ENCODE assay signal across 19 cellular contexts in the genomic region with DNA sequence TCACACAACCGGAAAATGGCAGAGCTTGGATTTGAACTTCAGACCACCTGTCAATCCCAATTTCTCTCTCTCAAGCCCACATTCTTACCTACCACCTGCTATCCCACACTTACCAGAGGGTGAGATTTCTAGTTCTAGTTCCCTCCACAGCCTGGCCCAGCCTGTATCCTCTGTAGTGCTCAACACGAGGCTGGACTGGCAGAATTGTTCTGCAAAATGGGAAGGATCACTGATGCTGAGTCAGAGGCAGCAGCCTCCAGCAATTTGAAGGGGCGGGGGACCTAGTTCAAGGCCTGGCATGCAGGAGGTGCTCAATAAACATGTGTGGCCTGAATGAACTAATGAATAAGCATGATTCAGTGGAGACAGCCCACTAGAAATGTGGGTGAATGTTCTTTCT. TPM values are rescaled to one million over a fixed set of nuclear protein-coding genes. Genes with fewer than 3 reads are reported as not detected.
DNase-seq lines count a peak whose midpoint lies in the region; ATAC-seq, FAIRE-seq and TF ChIP-seq lines count a peak whose summit lies in the region.
"Had no signal": no experiment of that assay in that cellular context is flagged by ENCODE, and none has a peak within 500 bp of the region (broad histone marks: within the 10 kb centered on the region; RNA-seq: fewer than 3 reads in every experiment).

No MANE protein-coding gene starts in this region.

- BruUV-seq in PC-3 (replicated peaks; lab: Mats Ljungman, UMichigan) (no TSS peak), OCI-LY7 (replicated peaks; lab: Mats Ljungman, UMichigan) (no TSS peak)

- H3K4me3 ChIP-seq in GM23338 (no peak overlapping the region), PC-3 (ENCODE audit: low read length) (no peak overlapping the region), bronchial epithelial cell (ENCODE audit: low read depth, low read length) (no peak overlapping the region), OCI-LY7 (ENCODE audit: low read depth, low read length, poor library complexity, severe bottlenecking) (no peak overlapping the region)
- H3K4me3 ChIP-seq: ascending aorta, left lung had no signal

- no peak overlapping the region for H3K4me3 Mint-ChIP-seq in GM23338
- H3K4me3 Mint-ChIP-seq: activated CD4-positive, alpha-beta memory T cell treated with anti-CD3 and anti-CD28 coated beads, Interleukin-2, amount 10 ng/mL, durations not matched to agents 7 days and 5 days; naive B cell; stimulated activated effector memory CD8-positive, alpha-beta T cell treated with anti-CD3 and anti-CD28 coated beads, Interleukin-12 subunit alpha, Interleukin-12 subunit beta, amount 100 ng/mL, for 72 hours; T-helper 2 cell treated with Interferon-gamma antibody and Interleukin-4, amounts not matched to agents 5 μg/mL and 100 μg/mL, for 36 hours had no signal

- peak overlapping the region; percentile 31; the same call in 1 of the 2 replicates for H3K27ac Mint-ChIP-seq in GM23338
- H3K27ac Mint-ChIP-seq: activated CD4-positive, alpha-beta memory T cell treated with anti-CD3 and anti-CD28 coated beads, Interleukin-2, amount 10 ng/mL, durations not matched to agents 7 days and 5 days; activated T-helper 2 cell treated with anti-CD3 and anti-CD28 coated beads, Interferon-gamma antibody, Interleukin-2, Interleukin-4, amounts not matched to agents 10 μg/mL and 5 μg/mL and 100 μg/mL, durations not matched to agents 14 hours and 24 hours and 36 hours; stimulated activated effector memory CD8-positive, alpha-beta T cell treated with anti-CD3 and anti-CD28 coated beads, Interleukin-12 subunit alpha, Interleukin-12 subunit beta, amount 100 ng/mL, for 72 hours; T-helper 2 cell treated with Interferon-gamma antibody and Interleukin-4, amounts not matched to agents 5 μg/mL and 100 μg/mL, for 36 hours had no signal

- H3K27ac ChIP-seq in GM23338 (ENCODE audit: low read depth) (no peak overlapping the region), PC-3 (ENCODE audit: low read length) (0 out of 2 replicates have a peak overlapping the region, but pooled peaks have one; percentile 2), OCI-LY7 (ENCODE audit: low read depth, low read length, poor library complexity, severe bottlenecking) (no peak overlapping the region)
- H3K27ac ChIP-seq: ascending aorta, left lung had no signal

- H2AFZ ChIP-seq in GM23338 (no peak overlapping the region), PC-3 (ENCODE audit: low read length) (no peak overlapping the region), OCI-LY7 (ENCODE audit: low read length) (no peak overlapping the region)

- intact Hi-C loops in PC-3 (cut with micrococcal nuclease) (no loop called here), OCI-LY7 (cut with micrococcal nuclease; ENCODE audit: unreplicated experiment) (no loop called here)

- H3K27me3 ChIP-seq in GM23338 (ENCODE audit: insufficient read depth) (no peaks in the 10 kb centered on the region), PC-3 (ENCODE audit: low read length) (no peaks in the 10 kb centered on the region), bronchial epithelial cell (ENCODE audit: control insufficient read depth, insufficient read depth, low read length) (no peaks in the 10 kb centered on the region)
- H3K27me3 ChIP-seq: ascending aorta had no signal

- H3K79me2 ChIP-seq in GM23338 (replicated peaks; ENCODE audit: insufficient read depth) (no peaks in the 10 kb centered on the region), PC-3 (ENCODE audit: low read length) (no peaks in the 10 kb centered on the region), OCI-LY7 (ENCODE audit: insufficient read depth, low read depth, low read length) (no peaks in the 10 kb centered on the region)

- no peaks in the 10 kb centered on the region for H3K36me3 Mint-ChIP-seq in GM23338 (ENCODE audit: low read depth)
- H3K36me3 Mint-ChIP-seq: naive B cell; stimulated activated effector memory CD8-positive, alpha-beta T cell treated with anti-CD3 and anti-CD28 coated beads, Interleukin-12 subunit alpha, Interleukin-12 subunit beta, amount 100 ng/mL, for 72 hours had no signal

- ATAC-seq in GM23338 (no peak), PC-3 (peak; percentile 84), HG03439 (IDR thresholded peaks at IDR 0.05; ENCODE audit: unreplicated experiment) (no peak)
- ATAC-seq: left lung; stimulated activated effector memory CD8-positive, alpha-beta T cell treated with anti-CD3 and anti-CD28 coated beads, Interleukin-12 subunit alpha, Interleukin-12 subunit beta, amount 100 ng/mL, for 72 hours had no signal

- no peaks in the 10 kb centered on the region for H3K9me3 Mint-ChIP-seq in GM23338
- H3K9me3 Mint-ChIP-seq: activated CD4-positive, alpha-beta memory T cell treated with anti-CD3 and anti-CD28 coated beads, Interleukin-2, amount 10 ng/mL, durations not matched to agents 7 days and 5 days; activated T-helper 2 cell treated with anti-CD3 and anti-CD28 coated beads, Interferon-gamma antibody, Interleukin-2, Interleukin-4, amounts not matched to agents 10 μg/mL and 5 μg/mL and 100 μg/mL, durations not matched to agents 14 hours and 24 hours and 36 hours; naive B cell; stimulated activated effector memory CD8-positive, alpha-beta T cell treated with anti-CD3 and anti-CD28 coated beads, Interleukin-12 subunit alpha, Interleukin-12 subunit beta, amount 100 ng/mL, for 72 hours; T-helper 2 cell treated with Interferon-gamma antibody and Interleukin-4, amounts not matched to agents 5 μg/mL and 100 μg/mL, for 36 hours had no signal

- H3K4me1 Mint-ChIP-seq in GM23338, result no peaks in the 10 kb centered on the region
- H3K4me1 Mint-ChIP-seq: activated CD4-positive, alpha-beta memory T cell treated with anti-CD3 and anti-CD28 coated beads, Interleukin-2, amount 10 ng/mL, durations not matched to agents 7 days and 5 days; naive B cell; stimulated activated effector memory CD8-positive, alpha-beta T cell treated with anti-CD3 and anti-CD28 coated beads, Interleukin-12 subunit alpha, Interleukin-12 subunit beta, amount 100 ng/mL, for 72 hours had no signal

- POLR2A ChIA-PET in PC-3 (lab: Charles Lee; ENCODE audit: unreplicated experiment) (no interaction called here), OCI-LY7 (lab: Charles Lee) (no interaction called here)

- H3K9me2 ChIP-seq in GM23338 (ENCODE audit: insufficient read depth) (no peaks in the 10 kb centered on the region), PC-3 (replicated peaks; ENCODE audit: low read length) (no peaks in the 10 kb centered on the region), OCI-LY7 (ENCODE audit: insufficient read depth, low read length) (no peaks in the 10 kb centered on the region)

- H3F3A ChIP-seq in GM23338 (replicated peaks; ENCODE audit: low read depth) (no peaks in the 10 kb centered on the region), PC-3 (ENCODE audit: low read length, unreplicated experiment) (no peaks in the 10 kb centered on the region)

- H4K20me1 ChIP-seq in GM23338 (replicated peaks; ENCODE audit: insufficient read depth) (no peaks in the 10 kb centered on the region), PC-3 (ENCODE audit: low read length) (no peaks in the 10 kb centered on the region), OCI-LY7 (ENCODE audit: insufficient read depth, low read length) (no peaks in the 10 kb centered on the region)

- H3K9me3 ChIP-seq in PC-3 (ENCODE audit: low read length) (no peaks in the 10 kb centered on the region), OCI-LY7 (ENCODE audit: low read length) (no peaks in the 10 kb centered on the region)
- H3K9me3 ChIP-seq: ascending aorta, left lung had no signal

- CTCF ChIA-PET in PC-3 (lab: Charles Lee) (no interaction called here), OCI-LY7 (lab: Charles Lee; ENCODE audit: unreplicated experiment) (no interaction called here)

- H3K4me2 ChIP-seq in GM23338, result no peak overlapping the region
- no peak overlapping the region for H3K4me2 ChIP-seq in PC-3 (ENCODE audit: low read length)
- H3K4me2 ChIP-seq in OCI-LY7 (ENCODE audit: low read length), result no peak overlapping the region

- no peak for DNase-seq in GM23338 (ENCODE audit: low spot score)
- peak; percentile 86 for DNase-seq in PC-3
- DNase-seq in bronchial epithelial cell (ENCODE audit: low read depth), result peak; percentile 91
- DNase-seq in renal cortical epithelial cell (ENCODE audit: low read depth), result peak; percentile 57
- no peak for DNase-seq in SW 1271 (lab: John Stamatoyannopoulos, UW)
- no peak for DNase-seq in NCI-H187 treated with DMSO at 0.1 percent for 48 hours (lab: John Stamatoyannopoulos, UW)
- DNase-seq in OCI-LY7 (ENCODE audit: low spot score), result no peak
- DNase-seq: activated CD4-positive, alpha-beta memory T cell treated with anti-CD3 and anti-CD28 coated beads, Interleukin-2, amount 10 ng/mL, durations not matched to agents 7 days and 5 days; C1 segment of cervical spinal cord; left lung; naive B cell; NCI-H524; Right ventricle myocardium superior; stimulated activated CD4-positive, alpha-beta T cell treated with anti-CD3 and anti-CD28 coated beads, Interleukin-4, amount 100 ng/mL, for 1 hour had no signal

- H3K9ac ChIP-seq in PC-3 (ENCODE audit: low read length), result no peak overlapping the region

- TF ChIP-seq CTCF in GM23338 (conservative IDR thresholded peaks at IDR 0.05; ENCODE audit: low read depth in 2 of 2), result no peak
- no peak for TF ChIP-seq CTCF in PC-3 (conservative IDR thresholded peaks at IDR 0.05; ENCODE audit: low read depth, low read length)
- no peak for TF ChIP-seq CTCF in bronchial epithelial cell (IDR thresholded peaks at IDR 0.05; ENCODE audit: insufficient read depth, low read length, severe bottlenecking)
- no peak for TF ChIP-seq CTCF in OCI-LY7 (conservative IDR thresholded peaks at IDR 0.05; ENCODE audit: low read length)

- FAIRE-seq in bronchial epithelial cell (lab: Jason Lieb, UNC), result no peak

- H3K36me3 ChIP-seq in GM23338 (ENCODE audit: insufficient read depth) (no peaks in the 10 kb centered on the region), PC-3 (ENCODE audit: low read depth, low read length) (no peaks in the 10 kb centered on the region), bronchial epithelial cell (ENCODE audit: control insufficient read depth, insufficient read depth, low read length) (no peaks in the 10 kb centered on the region), OCI-LY7 (ENCODE audit: insufficient read depth, low read length) (no peaks in the 10 kb centered on the region)
- H3K36me3 ChIP-seq: ascending aorta, left lung had no signal

- no peaks in the 10 kb centered on the region for H3K4me1 ChIP-seq in GM23338 (ENCODE audit: insufficient read depth)
- H3K4me1 ChIP-seq in PC-3 (ENCODE audit: insufficient read depth, low read length), result peaks cover 6% of the 10 kb centered on the region; the same call in 1 of the 2 replicates
- H3K4me1 ChIP-seq in OCI-LY7 (ENCODE audit: insufficient read depth, low read length, poor library complexity, severe bottlenecking), result no peaks in the 10 kb centered on the region
- H3K4me1 ChIP-seq: ascending aorta, left lung had no signal

- H3K27me3 Mint-ChIP-seq in GM23338 (ENCODE audit: insufficient read depth, low read depth, poor library complexity), result peaks cover 5% of the 10 kb centered on the region

TF ChIP-seq in GM23338, 12 proteins besides CTCF, POLR2A, EP300 and RAD21 (continues in another document):
- TF ChIP-seq ZNF331 (CRISPR knock-in tag; IDR thresholded peaks at IDR 0.05; ENCODE audit: low read depth), result no peak

RNA-seq across cellular contexts. Expression of a gene that starts 53.6 kb away (rescaled TPM):
- total RNA-seq in GM23338 (2014; rRNA removed; shearing (Covaris generic)), result 10.2 TPM in 2 replicates
- polyA plus RNA-seq in GM23338 (2016; fragmentation: Nextera tagmentation; extraction: Ambion mirVana), result 3.5 and 3.7 TPM in 2 replicates
- total RNA-seq in PC-3 (2014; rRNA removed) (14.0 and 17.9 TPM in 2 replicates), bronchial epithelial cell (9.0 and 12.5 TPM in 2 replicates), renal cortical epithelial cell (11.5 and 19.0 TPM in 2 replicates), OCI-LY7 (2022) (18.8 and 19.8 TPM in 2 replicates)
- total RNA-seq in OCI-LY7 (2014; rRNA removed; shearing (Covaris generic)), result 3.2 and 5.6 TPM in 2 replicates

Comparison
In these comparisons a context has a peak if more than half of its experiments do, and no peak if none do; other contexts are left out.
1. DNase-seq: peak in PC-3 (single experiment), bronchial epithelial cell (single experiment) and renal cortical epithelial cell (single experiment); none in GM23338 (single experiment), SW 1271 (0 of 2), NCI-H187 treated with DMSO at 0.1 percent for 48 hours (single experiment) and OCI-LY7 (single experiment).